13 cellular contexts compared by ENCODE assay signal in genomic region chr13:44212633-44213387, GRCh38.
DNase-seq lines count a peak whose midpoint lies in the region; ATAC-seq lines count a peak whose summit lies in the region.
"Had no signal": no experiment of that assay in that cellular context is flagged by ENCODE, and none has a peak within 500 bp of the region (broad histone marks: within the 10 kb centered on the region; RNA-seq: fewer than 3 reads in every experiment).

No MANE protein-coding gene starts in this region.

- ATAC-seq in HG02623 (IDR thresholded peaks at IDR 0.05; ENCODE audit: unreplicated experiment) (no peak), HG03135 (IDR thresholded peaks at IDR 0.05; ENCODE audit: unreplicated experiment) (no peak)
- ATAC-seq: activated CD8-positive, alpha-beta T cell treated with anti-CD3 and anti-CD28 coated beads, Interleukin-2, amount 10 ng/mL, durations not matched to agents 7 days and 5 days had no signal

- peak; percentile 47 for DNase-seq in AG08396 (ENCODE audit: low spot score)
- DNase-seq in amniotic epithelial cell (ENCODE audit: low read depth), result peak; percentile 78
- peak; percentile 44 for DNase-seq in fibroblast of the conjunctiva (ENCODE audit: low read depth)
- DNase-seq in myocyte (ENCODE audit: low read depth), result peak; percentile 27
- no peak for DNase-seq in 8988T
- DNase-seq in DMS53 (lab: John Stamatoyannopoulos, UW), result no peak
- DNase-seq: activated CD8-positive, alpha-beta T cell treated with anti-CD3 and anti-CD28 coated beads, Interleukin-2, amount 10 ng/mL, durations not matched to agents 7 days and 5 days; activated effector memory CD4-positive, alpha-beta T cell treated with anti-CD3 and anti-CD28 coated beads, Interleukin-2, amount 50 U/mL, for 16 hours; HCEC 1CT; mammary epithelial cell; stomach had no signal

Comparison
In these comparisons a context has a peak if more than half of its experiments do, and no peak if none do; other contexts are left out.
1. DNase-seq: peak in AG08396 (single experiment), amniotic epithelial cell (single experiment), fibroblast of the conjunctiva (single experiment) and myocyte (single experiment); none in 8988T (single experiment) and DMS53 (single experiment).